ENCODE assay signal across 30 cellular contexts in genomic region chr2:178526256-178526655, GRCh38.
"Had no signal": no experiment of that assay in that cellular context is flagged by ENCODE, and none has a peak within 500 bp of the region (broad histone marks: within the 10 kb centered on the region; RNA-seq: fewer than 3 reads in every experiment).

No MANE protein-coding gene starts in this region.

- H3K4me1 ChIP-seq: colonic mucosa, prostate gland, uterus had no signal

- H3K27me3 Mint-ChIP-seq: dendritic cell treated with granulocyte-macrophage colony-stimulating factor and Interleukin-4, amounts not matched to agents 40 ng/mL and 50 ng/mL, for 4 days; naive thymus-derived CD4-positive, alpha-beta T cell; stimulated activated naive B cell treated with anti-CD40 and anti-IgM and Interleukin-4, amounts not matched to agents 10 μg/mL and 1 μg/mL and 100 μg/mL, for 72 hours; stimulated activated naive CD8-positive, alpha-beta T cell treated with anti-CD3 and anti-CD28 coated beads, Interleukin-15, Interleukin-2, amounts not matched to agents 100 ng/mL and 50 ng/mL, for 24 hours had no signal

- H3K9me3 Mint-ChIP-seq: dendritic cell treated with granulocyte-macrophage colony-stimulating factor and Interleukin-4, amounts not matched to agents 40 ng/mL and 50 ng/mL, for 4 days; mesothelial cell of epicardium; nephron had no signal

- H3K4me3 Mint-ChIP-seq: endodermal cell had no signal

- H3K9ac ChIP-seq: neural progenitor cell had no signal

- H3K9me3 ChIP-seq: colonic mucosa, gastrocnemius medialis, heart left ventricle, left lung, mucosa of descending colon, prostate gland, right atrium auricular region, thoracic aorta, transverse colon, upper lobe of right lung, uterus had no signal

- H3K4me3 ChIP-seq: colonic mucosa, gastrocnemius medialis, heart left ventricle, hepatocyte, left lung, mucosa of descending colon, neural progenitor cell, prostate gland, right atrium auricular region, skin epidermis, thoracic aorta, transverse colon, upper lobe of right lung, uterus had no signal

- H3K27me3 ChIP-seq: colonic mucosa, gastrocnemius medialis, heart left ventricle, hepatocyte, left lung, neural progenitor cell, right atrium auricular region, transverse colon, upper lobe of right lung, uterus had no signal

- H3K27ac ChIP-seq: colonic mucosa, epithelial cell of prostate, heart left ventricle, hepatocyte, left lung, neural progenitor cell, prostate gland, right atrium auricular region, skin epidermis, thoracic aorta, transverse colon, upper lobe of right lung, uterus had no signal

- H3K4me2 ChIP-seq: hepatocyte, neural progenitor cell had no signal

- H3K36me3 ChIP-seq: colonic mucosa, neural progenitor cell, prostate gland, transverse colon, uterus had no signal

- H3K27ac Mint-ChIP-seq: dendritic cell treated with granulocyte-macrophage colony-stimulating factor and Interleukin-4, amounts not matched to agents 40 ng/mL and 50 ng/mL, for 4 days; endodermal cell; mesothelial cell of epicardium; nephron; neural progenitor cell; stimulated activated naive CD8-positive, alpha-beta T cell treated with anti-CD3 and anti-CD28 coated beads, Interleukin-15, Interleukin-2, amounts not matched to agents 100 ng/mL and 50 ng/mL, for 24 hours had no signal

- DNase-seq: colonic mucosa; effector CD8-positive, alpha-beta T cell; endodermal cell; foreskin fibroblast; gastrocnemius medialis; heart left ventricle; left cardiac atrium; left lung; mesenchymal stem cell; mucosa of descending colon; naive thymus-derived CD4-positive, alpha-beta T cell; nucleus accumbens; stimulated activated CD4-positive, alpha-beta T cell treated with anti-CD3 and anti-CD28 coated beads, Interleukin-15, amount 100 ng/mL, for 24 hours; stimulated activated CD4-positive, alpha-beta T cell treated with anti-CD3 and anti-CD28 coated beads, Interleukin-2, amount 100 ng/mL, for 48 hours; stimulated activated naive B cell treated with anti-CD40 and anti-IgM and Interleukin-4, amounts not matched to agents 10 μg/mL and 1 μg/mL and 100 μg/mL, for 72 hours; transverse colon; upper lobe of right lung; uterus had no signal

- H3K4me1 Mint-ChIP-seq: endodermal cell had no signal

- ATAC-seq: esophagus mucosa; gastrocnemius medialis; heart left ventricle; left cardiac atrium; left lung; mucosa of descending colon; naive thymus-derived CD4-positive, alpha-beta T cell; stimulated activated naive B cell treated with anti-CD40 and anti-IgM and Interleukin-4, amounts not matched to agents 10 μg/mL and 1 μg/mL and 100 μg/mL, for 72 hours; upper lobe of right lung had no signal

- H2AFZ ChIP-seq: hepatocyte, neural progenitor cell had no signal
